Comparison of ENCODE assay signal across 24 cellular contexts in the genomic region with DNA sequence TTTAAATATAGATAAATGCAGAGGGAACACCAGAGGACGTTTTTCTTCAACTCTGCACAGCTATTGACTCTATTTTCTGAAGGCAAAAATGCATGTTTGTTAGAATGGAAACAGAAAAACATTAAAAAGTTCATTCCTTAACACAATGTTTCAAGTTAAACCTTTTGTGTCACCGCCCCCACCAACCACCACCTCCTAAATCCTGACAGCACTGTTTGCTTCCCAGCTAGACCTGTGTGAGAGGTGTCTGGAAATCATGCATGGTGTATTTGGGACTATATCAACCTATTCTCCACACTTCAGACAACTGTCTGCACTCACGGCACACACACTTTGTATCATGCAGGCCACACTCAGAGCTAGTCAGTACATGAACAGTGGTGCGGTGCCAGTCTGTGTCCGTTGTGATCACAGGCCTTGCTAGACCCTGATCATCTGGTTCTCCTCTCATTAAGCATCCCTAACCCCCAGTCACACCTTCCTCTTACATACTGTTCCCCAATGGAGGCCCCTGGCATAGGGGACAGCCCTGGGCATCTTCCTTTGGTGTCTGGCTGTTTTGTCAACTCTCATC.
"Had no signal": no experiment of that assay in that cellular context is flagged by ENCODE, and none has a peak within 500 bp of the region (broad histone marks: within the 10 kb centered on the region; RNA-seq: fewer than 3 reads in every experiment).

No MANE protein-coding gene starts in this region.

- H3K27me3 Mint-ChIP-seq: activated CD4-positive, alpha-beta memory T cell treated with anti-CD3 and anti-CD28 coated beads, Interleukin-2, amount 10 ng/mL, durations not matched to agents 7 days and 5 days; activated naive CD8-positive, alpha-beta T cell; stimulated activated memory B cell treated with anti-CD40 and anti-IgM and Interleukin-4, amounts not matched to agents 10 μg/mL and 1 μg/mL and 100 μg/mL, for 72 hours; T-cell had no signal

- H3K4me1 Mint-ChIP-seq: nephron; stimulated activated memory B cell treated with anti-CD40 and anti-IgM and Interleukin-4, amounts not matched to agents 10 μg/mL and 1 μg/mL and 100 μg/mL, for 72 hours; WTC11 had no signal

- H3K4me1 ChIP-seq: lower lobe of right lung, spleen, tibial artery, vagina had no signal

- H3K27me3 ChIP-seq: foreskin keratinocyte, spleen, tibial artery, vagina had no signal

- FAIRE-seq: colon, islet of Langerhans had no signal

- ATAC-seq: activated T-cell treated with anti-CD3 and anti-CD28 coated beads, Interleukin-2, amount 50 U/mL, for 4 hours; foreskin keratinocyte; left colon; lower lobe of right lung; stimulated activated memory B cell treated with anti-CD40 and anti-IgM and Interleukin-4, amounts not matched to agents 10 μg/mL and 1 μg/mL and 100 μg/mL, for 72 hours; T-cell; WTC11 had no signal

- H3K27ac Mint-ChIP-seq: activated CD4-positive, alpha-beta memory T cell treated with anti-CD3 and anti-CD28 coated beads, Interleukin-2, amount 10 ng/mL, durations not matched to agents 7 days and 5 days; activated naive CD8-positive, alpha-beta T cell; nephron; stimulated activated memory B cell treated with anti-CD40 and anti-IgM and Interleukin-4, amounts not matched to agents 10 μg/mL and 1 μg/mL and 100 μg/mL, for 72 hours; WTC11 had no signal

- H3K27ac ChIP-seq: foreskin keratinocyte, lower lobe of right lung, spleen, tibial artery, vagina had no signal

- H3K36me3 Mint-ChIP-seq: WTC11 had no signal

- H3K9me3 ChIP-seq: lower lobe of right lung, spleen, tibial artery, vagina had no signal

- H3K4me3 Mint-ChIP-seq: activated CD4-positive, alpha-beta memory T cell treated with anti-CD3 and anti-CD28 coated beads, Interleukin-2, amount 10 ng/mL, durations not matched to agents 7 days and 5 days; activated naive CD8-positive, alpha-beta T cell; activated T-cell treated with anti-CD3 and anti-CD28 coated beads, Interleukin-2, amount 50 U/mL, for 4 hours; nephron; stimulated activated memory B cell treated with anti-CD40 and anti-IgM and Interleukin-4, amounts not matched to agents 10 μg/mL and 1 μg/mL and 100 μg/mL, for 72 hours; T-cell; WTC11 had no signal

- DNase-seq: activated CD4-positive, alpha-beta memory T cell treated with anti-CD3 and anti-CD28 coated beads, Interleukin-2, amount 10 ng/mL, durations not matched to agents 7 days and 5 days; activated CD4-positive, alpha-beta T cell treated with anti-CD3 and anti-CD28 coated beads for 4 hours; activated effector memory CD4-positive, alpha-beta T cell treated with Interleukin-2 at 50 U/mL for 16 hours; activated T-cell treated with anti-CD3 and anti-CD28 coated beads, Interleukin-2, amount 50 U/mL, for 4 hours; amygdala; foreskin keratinocyte; hippocampal formation; left colon; lower lobe of right lung; occipital lobe; posterior cingulate gyrus; retina; spleen; stimulated activated CD4-positive, alpha-beta T cell treated with anti-CD3 and anti-CD28 coated beads, Interleukin-4, amount 100 ng/mL, for 4 hours; substantia nigra; T-cell; tibial artery had no signal

- H3K9me3 Mint-ChIP-seq: activated CD4-positive, alpha-beta memory T cell treated with anti-CD3 and anti-CD28 coated beads, Interleukin-2, amount 10 ng/mL, durations not matched to agents 7 days and 5 days; activated T-cell treated with anti-CD3 and anti-CD28 coated beads, Interleukin-2, amount 50 U/mL, for 4 hours; nephron; stimulated activated memory B cell treated with anti-CD40 and anti-IgM and Interleukin-4, amounts not matched to agents 10 μg/mL and 1 μg/mL and 100 μg/mL, for 72 hours had no signal

- H3K4me3 ChIP-seq: lower lobe of right lung, spleen, tibial artery, vagina had no signal
